Comparison of ENCODE assay signal across 8 cellular contexts in genomic region chr3:141412936-141413354, GRCh38. TPM values are rescaled to one million over a fixed set of nuclear protein-coding genes. Genes with fewer than 3 reads are reported as not detected.
DNase-seq lines count a peak whose midpoint lies in the region; FAIRE-seq and TF ChIP-seq lines count a peak whose summit lies in the region.

No MANE protein-coding gene starts in this region.

- H3K4me1 ChIP-seq in osteoblast (ENCODE audit: insufficient read depth, low read length) = peaks cover 65% of the 10 kb centered on the region

- in situ Hi-C loops in G401 (cut with HindIII; ENCODE audit: low sequenced_read_pairs) = no loop called here

- H4K20me1 ChIP-seq in osteoblast (ENCODE audit: insufficient read depth, low read length) = no peaks in the 10 kb centered on the region

- H3K27ac ChIP-seq in osteoblast (ENCODE audit: low read depth, low read length) = peak overlapping the region; percentile 100

- H2AFZ ChIP-seq in osteoblast (ENCODE audit: low read length) = no peak overlapping the region

- DNase-seq in G401 (ENCODE audit: low spot score) (peak; percentile 90), fibroblast of the conjunctiva (ENCODE audit: low read depth) (peak; percentile 67), osteoblast (ENCODE audit: insufficient read length, low spot score, missing footprints) (no peak), UCSD-AML1 (lab: John Stamatoyannopoulos, UW; ENCODE audit: unreplicated experiment) (no peak), GM19239 (ENCODE audit: insufficient read length, low spot score) (no peak), DMS79 treated with DMSO at 0.1 percent for 48 hours (lab: John Stamatoyannopoulos, UW) (no peak), DMS 273 treated with DMSO at 0.1 percent for 48 hours (lab: John Stamatoyannopoulos, UW) (no peak)

- no peak for FAIRE-seq in GM19239 (lab: Jason Lieb, UNC)

- H3K79me2 ChIP-seq in osteoblast (ENCODE audit: insufficient read depth, low read length) = peaks cover 83% of the 10 kb centered on the region

- H3K9me3 ChIP-seq in osteoblast (ENCODE audit: low read depth, low read length) = no peaks in the 10 kb centered on the region

- peaks cover 78% of the 10 kb centered on the region for H3K36me3 ChIP-seq in osteoblast (ENCODE audit: insufficient read depth, low read length)

- TF ChIP-seq CTCF in WI38 (IDR thresholded peaks at IDR 0.05; ENCODE audit: low read depth, low read length) (no peak), osteoblast (IDR thresholded peaks at IDR 0.05; ENCODE audit: extremely low read depth, low read depth, low read length) (no peak)

- H3K4me3 ChIP-seq in WI38 (ENCODE audit: low read depth, low read length) (peak overlapping the region; percentile 35), osteoblast (ENCODE audit: insufficient read depth, low read length) (peak overlapping the region; percentile 18)

- H3K4me2 ChIP-seq in osteoblast (ENCODE audit: insufficient read depth, low read length) = peak overlapping the region; percentile 69

- no peaks in the 10 kb centered on the region for H3K27me3 ChIP-seq in osteoblast (ENCODE audit: insufficient read depth, low read length)

RNA-seq across cellular contexts. Expression of gene ZBTB38, which starts 44.6 kb away (rescaled TPM):
- total RNA-seq in G401 (2014; rRNA removed; shearing (Covaris generic)) = 7.4 and 33.8 TPM in 2 replicates
- total RNA-seq in osteoblast = 181 and 196 TPM in 2 replicates

Comparison
In these comparisons a context has a peak if more than half of its experiments do, and no peak if none do; other contexts are left out.
1. DNase-seq: peak in G401 (single experiment) and fibroblast of the conjunctiva (single experiment); none in osteoblast (single experiment), UCSD-AML1 (single experiment), GM19239 (single experiment), DMS79 treated with DMSO at 0.1 percent for 48 hours (single experiment) and DMS 273 treated with DMSO at 0.1 percent for 48 hours (single experiment).